Comparison of ENCODE assay signal across 9 cellular contexts in genomic region chr16:53091508-53092211, GRCh38. TPM values are rescaled to one million over a fixed set of nuclear protein-coding genes. Genes with fewer than 3 reads are reported as not detected.
DNase-seq lines count a peak whose midpoint lies in the region; ATAC-seq lines count a peak whose summit lies in the region.
"Had no signal": no experiment of that assay in that cellular context is flagged by ENCODE, and none has a peak within 500 bp of the region (broad histone marks: within the 10 kb centered on the region; RNA-seq: fewer than 3 reads in every experiment).

No MANE protein-coding gene starts in this region.

- H3K4me3 Mint-ChIP-seq in activated CD4-positive, alpha-beta T cell treated with anti-CD3 and anti-CD28 coated beads, Interleukin-2, amount 10 ng/mL, durations not matched to agents 24 days and 14 days: no peak overlapping the region

- ATAC-seq in HG02623 (IDR thresholded peaks at IDR 0.05; ENCODE audit: unreplicated experiment) (peak; percentile 31), right cardiac atrium (peak; percentile 52 to 64)

- WGBS in right cardiac atrium: 27% methylated on average over 7 of the region's 7 CpGs

- H3K27ac Mint-ChIP-seq in activated CD4-positive, alpha-beta T cell treated with anti-CD3 and anti-CD28 coated beads, Interleukin-2, amount 10 ng/mL, durations not matched to agents 24 days and 14 days: no peak overlapping the region

- H3K4me1 ChIP-seq in right cardiac atrium (ENCODE audit: control insufficient read depth, insufficient read depth, low read length): peaks cover 34% of the 10 kb centered on the region

- H3K27ac ChIP-seq in right cardiac atrium (ENCODE audit: low read length): peak overlapping the region; percentile 73

- no peaks in the 10 kb centered on the region for H3K27me3 ChIP-seq in right cardiac atrium (ENCODE audit: control insufficient read depth, insufficient read depth)

- H3K4me1 Mint-ChIP-seq in activated CD4-positive, alpha-beta T cell treated with anti-CD3 and anti-CD28 coated beads, Interleukin-2, amount 10 ng/mL, durations not matched to agents 24 days and 14 days: peaks cover 32% of the 10 kb centered on the region

- H3K4me3 ChIP-seq in right cardiac atrium (ENCODE audit: low read length): no peak overlapping the region

- no peaks in the 10 kb centered on the region for H3K27me3 Mint-ChIP-seq in activated CD4-positive, alpha-beta T cell treated with anti-CD3 and anti-CD28 coated beads, Interleukin-2, amount 10 ng/mL, durations not matched to agents 24 days and 14 days

- peaks cover 2% of the 10 kb centered on the region for H3K36me3 Mint-ChIP-seq in activated CD4-positive, alpha-beta T cell treated with anti-CD3 and anti-CD28 coated beads, Interleukin-2, amount 10 ng/mL, durations not matched to agents 24 days and 14 days (ENCODE audit: low read depth)

- H3K9me3 ChIP-seq in right cardiac atrium (ENCODE audit: control insufficient read depth, low read length): no peaks in the 10 kb centered on the region

- intact Hi-C loops in activated CD4-positive, alpha-beta T cell treated with anti-CD3 and anti-CD28 coated beads, Interleukin-2, amount 10 ng/mL, durations not matched to agents 24 days and 14 days (cut with micrococcal nuclease): no loop called here
- intact Hi-C loops in right cardiac atrium (cut with DNase I): loop anchor here in 2 of 4 donors (5.0 kb wide), 1 partner anchor 34 kb away; no protein-coding TSS in a partner anchor

- H3K9me3 Mint-ChIP-seq in activated CD4-positive, alpha-beta T cell treated with anti-CD3 and anti-CD28 coated beads, Interleukin-2, amount 10 ng/mL, durations not matched to agents 24 days and 14 days: no peaks in the 10 kb centered on the region

- DNase-seq in activated CD4-positive, alpha-beta T cell treated with anti-CD3 and anti-CD28 coated beads, Interleukin-2, amount 50 U/mL, for 48 hours: peak; percentile 12 to 27
- DNase-seq in activated CD4-positive, alpha-beta T cell treated with anti-CD3 and anti-CD28 coated beads, Interleukin-2, amount 10 ng/mL, durations not matched to agents 24 days and 14 days: no peak
- DNase-seq in NCI-H187 (lab: John Stamatoyannopoulos, UW) (peak; percentile 36 to 62), amniotic epithelial cell (ENCODE audit: low read depth) (peak; percentile 80), right cardiac atrium (peak; percentile 82 to 89 (median 89)), renal cortical epithelial cell (ENCODE audit: low read depth) (peak; percentile 91), COLO668 (lab: John Stamatoyannopoulos, UW; ENCODE audit: unreplicated experiment) (no peak)

RNA-seq across cellular contexts. Expression of gene CHD9, which starts 36.9 kb away (rescaled TPM):
- total RNA-seq in activated CD4-positive, alpha-beta T cell treated with anti-CD3 and anti-CD28 coated beads, Interleukin-2, amount 10 ng/mL, durations not matched to agents 24 days and 14 days: 19.6 and 20.7 TPM in 2 replicates
- total RNA-seq in right cardiac atrium (10 to 100 TPM; 49.4 to 73.5 (median 57.4) TPM), renal cortical epithelial cell (34.7 and 88.7 TPM in 2 replicates)
- polyA plus RNA-seq in right cardiac atrium: 7.3 TPM

RNA-seq across cellular contexts. Expression of gene CHD9NB, which starts 39.0 kb away (rescaled TPM):
- total RNA-seq in activated CD4-positive, alpha-beta T cell treated with anti-CD3 and anti-CD28 coated beads, Interleukin-2, amount 10 ng/mL, durations not matched to agents 24 days and 14 days: 0.14 and 0.16 TPM in 2 replicates
- under 1 TPM; 0.50 to 0.94 (median 0.77) TPM for total RNA-seq in right cardiac atrium
- polyA plus RNA-seq in right cardiac atrium: 0.77 TPM
- total RNA-seq in renal cortical epithelial cell: 0.52 and 6.6 TPM in 2 replicates
- total RNA-seq: mononuclear cell had no signal

Comparison
In these comparisons a context has a peak if more than half of its experiments do, and no peak if none do; other contexts are left out.
1. DNase-seq: peak in activated CD4-positive, alpha-beta T cell treated with anti-CD3 and anti-CD28 coated beads, Interleukin-2, amount 50 U/mL, for 48 hours (2 of 2), NCI-H187 (2 of 2), amniotic epithelial cell (single experiment), right cardiac atrium (3 of 3) and renal cortical epithelial cell (single experiment); none in activated CD4-positive, alpha-beta T cell treated with anti-CD3 and anti-CD28 coated beads, Interleukin-2, amount 10 ng/mL, durations not matched to agents 24 days and 14 days (single experiment) and COLO668 (single experiment).